ENCODE assay signal across 8 cellular contexts in genomic region chr20:4999788-5000187, GRCh38. TPM values are rescaled to one million over a fixed set of nuclear protein-coding genes. Genes with fewer than 3 reads are reported as not detected.
DNase-seq lines count a peak whose midpoint lies in the region; ATAC-seq and TF ChIP-seq lines count a peak whose summit lies in the region.

No MANE protein-coding gene starts in this region.

- H3K27ac ChIP-seq in heart right ventricle (no peak overlapping the region), urinary bladder (ENCODE audit: low read depth) (no peak overlapping the region)

- H3K27ac Mint-ChIP-seq in immature natural killer cell: peak overlapping the region in 5 of 6 donors; percentile 35 to 94 (median 81)

- peak overlapping the region; percentile 87 to 96 (median 94) for H3K4me3 Mint-ChIP-seq in immature natural killer cell

- intact Hi-C loops in heart right ventricle (cut with DNase I): loop anchor here in 2 of 10 donors (10.0 kb wide), 2 partner anchors 85 to 95 kb away; no protein-coding TSS in a partner anchor
- intact Hi-C loops in Right ventricle myocardium inferior (cut with DNase I): loop anchor here (10.0 kb wide), 1 partner anchor 75 kb away; no protein-coding TSS in a partner anchor

- no peaks in the 10 kb centered on the region for H3K36me3 Mint-ChIP-seq in immature natural killer cell

- H3K4me1 Mint-ChIP-seq in immature natural killer cell: peaks cover 45 to 56% of the 10 kb centered on the region in 2 donors

- 84 to 92% methylated on average over 1 of the region's 1 CpG for WGBS in heart right ventricle, 2 donors
- 78% methylated on average over 1 of the region's 1 CpG for WGBS in urinary bladder

- peaks cover 5 to 33% (median 12%) of the 10 kb centered on the region in 9 donors for H3K4me1 ChIP-seq in heart right ventricle
- peaks cover 4% of the 10 kb centered on the region for H3K4me1 ChIP-seq in urinary bladder (ENCODE audit: insufficient read depth)

- no peaks in the 10 kb centered on the region for H3K27me3 ChIP-seq in heart right ventricle

- no peaks in the 10 kb centered on the region for H3K9me3 ChIP-seq in heart right ventricle

- H3K36me3 ChIP-seq in heart right ventricle (no peaks in the 10 kb centered on the region), urinary bladder (ENCODE audit: insufficient read depth) (no peaks in the 10 kb centered on the region)

- ATAC-seq in heart right ventricle (no peak), Right ventricle myocardium inferior (no peak), HG03442 (IDR thresholded peaks at IDR 0.05; ENCODE audit: unreplicated experiment) (no peak), GM19324 (IDR thresholded peaks at IDR 0.05; ENCODE audit: low FRiP score, unreplicated experiment) (no peak)

- TF ChIP-seq CTCF in heart right ventricle (IDR thresholded peaks at IDR 0.05): no peak

- peaks cover 4 to 9% (median 6%) of the 10 kb centered on the region in 3 donors for H3K27me3 Mint-ChIP-seq in immature natural killer cell (ENCODE audit: low read depth in 3 of 3)

- H3K4me3 ChIP-seq in heart right ventricle: peak overlapping the region in 8 of 10 donors; percentile 65 to 96 (median 88)
- peak overlapping the region; percentile 99 for H3K4me3 ChIP-seq in urinary bladder (ENCODE audit: low read depth, low read length)

- no peaks in the 10 kb centered on the region for H3K9me3 Mint-ChIP-seq in immature natural killer cell

- no peak for DNase-seq in heart right ventricle
- no peak for DNase-seq in Right ventricle myocardium inferior (ENCODE audit: missing footprints)
- peak; percentile 59 for DNase-seq in SW480 (ENCODE audit: low spot score)
- no peak for DNase-seq in immature natural killer cell
- no peak for DNase-seq in SKM-1 (lab: John Stamatoyannopoulos, UW; ENCODE audit: unreplicated experiment)

RNA-seq across cellular contexts. Expression of gene SLC23A2, which starts 1.5 kb away (rescaled TPM):
- 10 to 100 TPM in 1 of 10 donors, 1 to 10 TPM in 9; 6.3 to 12.3 (median 7.5) TPM for total RNA-seq in heart right ventricle
- polyA plus RNA-seq in heart right ventricle: 1 to 10 TPM; 2.0 to 3.9 TPM
- total RNA-seq in Right ventricle myocardium inferior: 6.7 TPM
- 1 to 10 TPM; 5.0 to 9.3 (median 5.1) TPM for polyA plus RNA-seq in immature natural killer cell
- total RNA-seq in urinary bladder: 22.7 TPM
- polyA plus RNA-seq in urinary bladder: 17.5 TPM
